In the genomic region with DNA sequence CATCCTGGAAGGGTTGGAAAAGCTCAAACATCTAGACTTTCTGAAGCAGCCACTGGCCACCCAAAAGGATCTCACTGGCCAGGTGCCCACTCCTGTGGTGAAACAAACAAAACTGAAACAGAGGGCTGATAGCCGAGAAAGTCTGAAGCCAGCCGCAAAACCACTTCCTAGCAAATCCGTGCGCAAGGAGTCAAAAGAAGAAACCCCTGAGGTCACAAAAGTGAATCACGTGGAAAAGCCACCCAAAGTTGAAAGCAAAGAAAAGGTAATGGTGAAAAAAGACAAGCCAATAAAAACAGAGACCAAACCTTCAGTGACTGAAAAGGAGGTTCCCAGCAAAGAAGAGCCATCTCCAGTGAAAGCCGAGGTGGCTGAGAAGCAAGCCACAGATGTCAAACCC, we compare ENCODE assay signal across 10 cellular contexts.
DNase-seq lines count a peak whose midpoint lies in the region; ATAC-seq and TF ChIP-seq lines count a peak whose summit lies in the region.
"Had no signal": no experiment of that assay in that cellular context is flagged by ENCODE, and none has a peak within 500 bp of the region (broad histone marks: within the 10 kb centered on the region; RNA-seq: fewer than 3 reads in every experiment).

No MANE protein-coding gene starts in this region.

- H3K27me3 ChIP-seq in neuronal stem cell (ENCODE audit: control insufficient read depth in 3 of 3, insufficient read depth in 3 of 3, low read depth in 1 of 3, low read length in 3 of 3) (no peaks in the 10 kb centered on the region), mammary epithelial cell (ENCODE audit: insufficient read depth, low read length) (peaks cover 3% of the 10 kb centered on the region)
- H3K27me3 ChIP-seq: esophagus muscularis mucosa had no signal

- no peak overlapping the region for H3K14ac ChIP-seq in neuronal stem cell (ENCODE audit: low read length)

- CTCF ChIA-PET in mammary epithelial cell (lab: Charles Lee; ENCODE audit: low non-redundant PET), result no interaction called here

- H3K27ac Mint-ChIP-seq in natural killer cell, result peak overlapping the region in 1 of 2 donors; percentile 5

- peaks cover 0 to 3% of the 10 kb centered on the region in 2 donors for H3K9me3 Mint-ChIP-seq in natural killer cell

- H4K20me1 ChIP-seq in mammary epithelial cell (ENCODE audit: insufficient read depth, low read length), result no peaks in the 10 kb centered on the region

- H3K36me3 ChIP-seq in neuronal stem cell (replicated peaks in 1 of 2; ENCODE audit: control insufficient read depth in 2 of 2, insufficient read depth in 2 of 2, low read length in 2 of 2) (peaks cover 64 to 100% of the 10 kb centered on the region in 2 donors), mammary epithelial cell (ENCODE audit: insufficient read depth, low read length) (no peaks in the 10 kb centered on the region)

- H2BK12ac ChIP-seq in neuronal stem cell (ENCODE audit: low read length), result no peak overlapping the region

- no peaks in the 10 kb centered on the region for H3K36me3 Mint-ChIP-seq in natural killer cell

- no peak overlapping the region for H2BK5ac ChIP-seq in neuronal stem cell (ENCODE audit: low read length)

- H3K79me2 ChIP-seq in mammary epithelial cell (ENCODE audit: insufficient read depth, low read length), result no peaks in the 10 kb centered on the region

- H2AFZ ChIP-seq in neuronal stem cell (ENCODE audit: low read length) (no peak overlapping the region), mammary epithelial cell (ENCODE audit: low read depth, low read length) (no peak overlapping the region)

- dilution Hi-C loops in mammary epithelial cell (cut with HindIII; ENCODE audit: low sequenced_read_pairs), result no loop called here

- peaks cover 7 to 10% of the 10 kb centered on the region in 2 donors for H3K4me1 Mint-ChIP-seq in natural killer cell

- H2BK15ac ChIP-seq in neuronal stem cell (ENCODE audit: low read length), result no peak overlapping the region

- no peak overlapping the region for H3K27ac ChIP-seq in neuronal stem cell (replicated peaks; ENCODE audit: low read length)
- H3K27ac ChIP-seq in mammary epithelial cell (ENCODE audit: insufficient read depth, low read depth, low read length), result no peak overlapping the region
- H3K27ac ChIP-seq: esophagus muscularis mucosa, psoas muscle had no signal

- H4K8ac ChIP-seq in neuronal stem cell (ENCODE audit: low read depth, low read length), result no peak overlapping the region

- peaks cover 11 to 47% of the 10 kb centered on the region in 2 donors for H3K9me3 ChIP-seq in neuronal stem cell (replicated peaks in 1 of 2; ENCODE audit: control insufficient read depth in 2 of 2, insufficient read depth in 1 of 2, low read depth in 1 of 2, low read length in 2 of 2)
- H3K9me3 ChIP-seq in mammary epithelial cell (replicated peaks; ENCODE audit: insufficient read depth, low read length), result no peaks in the 10 kb centered on the region
- H3K9me3 ChIP-seq: esophagus muscularis mucosa, psoas muscle had no signal

- H2BK120ac ChIP-seq in neuronal stem cell (ENCODE audit: low read depth, low read length), result no peak overlapping the region

- H3K4me3 Mint-ChIP-seq in natural killer cell, result peak overlapping the region; percentile 10

- no peak overlapping the region for H3K4me2 ChIP-seq in neuronal stem cell (ENCODE audit: insufficient read depth, low read length, poor library complexity, severe bottlenecking)
- H3K4me2 ChIP-seq in mammary epithelial cell (ENCODE audit: insufficient read depth, low read depth, low read length), result no peak overlapping the region

- no peak for TF ChIP-seq CTCF in natural killer cell (IDR thresholded peaks at IDR 0.05)
- TF ChIP-seq CTCF in mammary epithelial cell (conservative IDR thresholded peaks at IDR 0.05 in 1 of 2, IDR thresholded peaks at IDR 0.05 in 1 of 2; ENCODE audit: extremely low read depth in 1 of 2, insufficient read depth in 1 of 2, low read depth in 1 of 2, low read length in 2 of 2), result no peak

- intact Hi-C loops in natural killer cell (cut with micrococcal nuclease), result no loop called here
- intact Hi-C loops in mammary epithelial cell (cut with micrococcal nuclease), result no loop called here

- H3K23ac ChIP-seq in neuronal stem cell (ENCODE audit: low read depth, low read length, poor library complexity), result no peak overlapping the region

- H3K18ac ChIP-seq in neuronal stem cell (ENCODE audit: low read length), result no peak overlapping the region

- H3K27me3 Mint-ChIP-seq in natural killer cell (ENCODE audit: low read depth in 2 of 2), result peaks cover 53 to 83% of the 10 kb centered on the region in 2 donors

- DNase-seq in KBM-7 (peak; percentile 5), natural killer cell (no peak), neuronal stem cell (ENCODE audit: low spot score) (no peak), NCI-H1048 (lab: John Stamatoyannopoulos, UW) (no peak), anterior cingulate cortex (lab: John Stamatoyannopoulos, UW) (no peak), mammary epithelial cell (no peak)
- DNase-seq: psoas muscle had no signal

- no peak overlapping the region for H2AK5ac ChIP-seq in neuronal stem cell (ENCODE audit: low read depth, low read length)

- H3K4me3 ChIP-seq in neuronal stem cell (ENCODE audit: low read length in 2 of 2) (no peak overlapping the region), mammary epithelial cell (replicated peaks in 1 of 3; ENCODE audit: insufficient read depth in 1 of 3, low read depth in 2 of 3, low read length in 3 of 3) (no peak overlapping the region)
- H3K4me3 ChIP-seq: esophagus muscularis mucosa, psoas muscle had no signal

- H3K4me1 ChIP-seq in neuronal stem cell (ENCODE audit: control insufficient read depth in 2 of 2, insufficient read depth in 1 of 2, low read depth in 1 of 2, low read length in 2 of 2), result no peaks in the 10 kb centered on the region
- H3K4me1 ChIP-seq in mammary epithelial cell (ENCODE audit: insufficient read depth, low read length), result no peaks in the 10 kb centered on the region
- H3K4me1 ChIP-seq: psoas muscle had no signal

- peaks cover 2% of the 10 kb centered on the region for H3K79me1 ChIP-seq in neuronal stem cell (ENCODE audit: low read depth, low read length)

- H4K91ac ChIP-seq in neuronal stem cell (ENCODE audit: low read depth, low read length, poor library complexity), result no peak overlapping the region

- H3K4ac ChIP-seq in neuronal stem cell (ENCODE audit: low read length), result no peak overlapping the region

- H3K9ac ChIP-seq in neuronal stem cell (ENCODE audit: low read depth, low read length, poor library complexity), result no peak overlapping the region
- H3K9ac ChIP-seq in mammary epithelial cell (ENCODE audit: insufficient read depth, low read length), result no peak overlapping the region

- WGBS in neuronal stem cell (ENCODE audit: extremely low coverage in 2 of 2, insufficient read length in 2 of 2, insufficient replicate concordance in 1 of 2), 2 donors, result no CpG with 5 or more reads among the region's 6 CpGs
- WGBS in mammary epithelial cell (ENCODE audit: low coverage, missing lambda C conversion rate), result 94% methylated on average over 5 of the region's 6 CpGs

- no TSS peak for BruUV-seq in mammary epithelial cell (replicated peaks; lab: Mats Ljungman, UMichigan)

- in situ Hi-C loops in KBM-7 (cut with MboI; ENCODE audit: low pct_unique_long_range_greater_than_20kb, low sequenced_read_pairs) (no loop called here), mammary epithelial cell (cut with MboI; ENCODE audit: low sequenced_read_pairs in 2 of 2) (no loop called here)

- ATAC-seq in GM18873 (IDR thresholded peaks at IDR 0.05; ENCODE audit: low FRiP score, unreplicated experiment) (peak; percentile 94), GM21723 (IDR thresholded peaks at IDR 0.05; ENCODE audit: unreplicated experiment) (peak; percentile 97), natural killer cell (peak; percentile 26 to 82 (median 37))
- ATAC-seq: psoas muscle had no signal

Comparison
In these comparisons a context has a peak if more than half of its experiments do, and no peak if none do; other contexts are left out.
1. ATAC-seq: peak in every context shown above with its lines; median percentile 97 in GM21723; 94 in GM18873; 37 in natural killer cell.